1 cellular context compared by ENCODE assay signal in the genomic region with DNA sequence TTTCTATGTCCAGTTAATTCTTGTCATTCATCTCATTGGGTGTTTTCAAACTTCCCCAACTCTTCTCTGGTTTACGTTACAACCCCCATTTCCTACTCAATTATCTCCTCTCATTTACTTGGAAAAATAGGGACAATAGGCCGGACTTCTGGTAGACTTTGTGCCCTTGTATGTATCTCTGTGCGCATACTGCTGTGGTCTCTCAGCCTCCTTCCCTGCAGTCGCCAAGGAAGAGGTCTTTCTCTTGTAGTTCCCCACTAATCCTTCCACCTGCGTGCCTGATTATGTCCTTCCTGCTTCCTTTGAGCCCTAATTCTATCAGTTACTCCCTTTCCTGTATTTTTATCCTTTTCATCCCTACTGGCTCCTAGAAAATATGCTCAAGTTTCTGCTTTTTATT.
TF ChIP-seq lines count a peak whose summit lies in the region.

No MANE protein-coding gene starts in this region.

TF ChIP-seq in GM23338, 12 proteins besides CTCF, POLR2A, EP300 and RAD21 (continued from another document):
- TF ChIP-seq, protein P1, sequence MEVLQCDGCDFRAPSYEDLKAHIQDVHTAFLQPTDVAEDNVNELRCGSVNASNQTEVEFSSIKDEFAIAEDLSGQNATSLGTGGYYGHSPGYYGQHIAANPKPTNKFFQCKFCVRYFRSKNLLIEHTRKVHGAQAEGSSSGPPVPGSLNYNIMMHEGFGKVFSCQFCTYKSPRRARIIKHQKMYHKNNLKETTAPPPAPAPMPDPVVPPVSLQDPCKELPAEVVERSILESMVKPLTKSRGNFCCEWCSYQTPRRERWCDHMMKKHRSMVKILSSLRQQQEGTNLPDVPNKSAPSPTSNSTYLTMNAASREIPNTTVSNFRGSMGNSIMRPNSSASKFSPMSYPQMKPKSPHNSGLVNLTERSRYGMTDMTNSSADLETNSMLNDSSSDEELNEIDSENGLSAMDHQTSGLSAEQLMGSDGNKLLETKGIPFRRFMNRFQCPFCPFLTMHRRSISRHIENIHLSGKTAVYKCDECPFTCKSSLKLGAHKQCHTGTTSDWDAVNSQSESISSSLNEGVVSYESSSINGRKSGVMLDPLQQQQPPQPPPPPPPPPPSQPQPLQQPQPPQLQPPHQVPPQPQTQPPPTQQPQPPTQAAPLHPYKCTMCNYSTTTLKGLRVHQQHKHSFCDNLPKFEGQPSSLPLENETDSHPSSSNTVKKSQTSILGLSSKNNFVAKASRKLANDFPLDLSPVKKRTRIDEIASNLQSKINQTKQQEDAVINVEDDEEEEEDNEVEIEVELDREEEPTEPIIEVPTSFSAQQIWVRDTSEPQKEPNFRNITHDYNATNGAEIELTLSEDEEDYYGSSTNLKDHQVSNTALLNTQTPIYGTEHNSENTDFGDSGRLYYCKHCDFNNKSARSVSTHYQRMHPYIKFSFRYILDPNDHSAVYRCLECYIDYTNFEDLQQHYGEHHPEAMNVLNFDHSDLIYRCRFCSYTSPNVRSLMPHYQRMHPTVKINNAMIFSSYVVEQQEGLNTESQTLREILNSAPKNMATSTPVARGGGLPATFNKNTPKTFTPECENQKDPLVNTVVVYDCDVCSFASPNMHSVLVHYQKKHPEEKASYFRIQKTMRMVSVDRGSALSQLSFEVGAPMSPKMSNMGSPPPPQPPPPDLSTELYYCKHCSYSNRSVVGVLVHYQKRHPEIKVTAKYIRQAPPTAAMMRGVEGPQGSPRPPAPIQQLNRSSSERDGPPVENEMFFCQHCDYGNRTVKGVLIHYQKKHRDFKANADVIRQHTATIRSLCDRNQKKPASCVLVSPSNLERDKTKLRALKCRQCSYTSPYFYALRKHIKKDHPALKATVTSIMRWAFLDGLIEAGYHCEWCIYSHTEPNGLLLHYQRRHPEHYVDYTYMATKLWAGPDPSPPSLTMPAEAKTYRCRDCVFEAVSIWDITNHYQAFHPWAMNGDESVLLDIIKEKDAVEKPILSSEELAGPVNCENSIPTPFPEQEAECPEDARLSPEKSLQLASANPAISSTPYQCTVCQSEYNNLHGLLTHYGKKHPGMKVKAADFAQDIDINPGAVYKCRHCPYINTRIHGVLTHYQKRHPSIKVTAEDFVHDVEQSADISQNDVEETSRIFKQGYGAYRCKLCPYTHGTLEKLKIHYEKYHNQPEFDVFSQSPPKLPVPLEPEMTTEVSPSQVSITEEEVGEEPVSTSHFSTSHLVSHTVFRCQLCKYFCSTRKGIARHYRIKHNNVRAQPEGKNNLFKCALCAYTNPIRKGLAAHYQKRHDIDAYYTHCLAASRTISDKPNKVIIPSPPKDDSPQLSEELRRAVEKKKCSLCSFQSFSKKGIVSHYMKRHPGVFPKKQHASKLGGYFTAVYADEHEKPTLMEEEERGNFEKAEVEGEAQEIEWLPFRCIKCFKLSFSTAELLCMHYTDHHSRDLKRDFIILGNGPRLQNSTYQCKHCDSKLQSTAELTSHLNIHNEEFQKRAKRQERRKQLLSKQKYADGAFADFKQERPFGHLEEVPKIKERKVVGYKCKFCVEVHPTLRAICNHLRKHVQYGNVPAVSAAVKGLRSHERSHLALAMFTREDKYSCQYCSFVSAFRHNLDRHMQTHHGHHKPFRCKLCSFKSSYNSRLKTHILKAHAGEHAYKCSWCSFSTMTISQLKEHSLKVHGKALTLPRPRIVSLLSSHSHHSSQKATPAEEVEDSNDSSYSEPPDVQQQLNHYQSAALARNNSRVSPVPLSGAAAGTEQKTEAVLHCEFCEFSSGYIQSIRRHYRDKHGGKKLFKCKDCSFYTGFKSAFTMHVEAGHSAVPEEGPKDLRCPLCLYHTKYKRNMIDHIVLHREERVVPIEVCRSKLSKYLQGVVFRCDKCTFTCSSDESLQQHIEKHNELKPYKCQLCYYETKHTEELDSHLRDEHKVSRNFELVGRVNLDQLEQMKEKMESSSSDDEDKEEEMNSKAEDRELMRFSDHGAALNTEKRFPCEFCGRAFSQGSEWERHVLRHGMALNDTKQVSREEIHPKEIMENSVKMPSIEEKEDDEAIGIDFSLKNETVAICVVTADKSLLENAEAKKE (CRISPR knock-in tag; IDR thresholded peaks at IDR 0.05), result peak; percentile 63; the same call in 1 of the 2 replicates
- TF ChIP-seq POLR2AphosphoS5 (IDR thresholded peaks at IDR 0.05; ENCODE audit: low read depth), result no peak
